In the genomic region with DNA sequence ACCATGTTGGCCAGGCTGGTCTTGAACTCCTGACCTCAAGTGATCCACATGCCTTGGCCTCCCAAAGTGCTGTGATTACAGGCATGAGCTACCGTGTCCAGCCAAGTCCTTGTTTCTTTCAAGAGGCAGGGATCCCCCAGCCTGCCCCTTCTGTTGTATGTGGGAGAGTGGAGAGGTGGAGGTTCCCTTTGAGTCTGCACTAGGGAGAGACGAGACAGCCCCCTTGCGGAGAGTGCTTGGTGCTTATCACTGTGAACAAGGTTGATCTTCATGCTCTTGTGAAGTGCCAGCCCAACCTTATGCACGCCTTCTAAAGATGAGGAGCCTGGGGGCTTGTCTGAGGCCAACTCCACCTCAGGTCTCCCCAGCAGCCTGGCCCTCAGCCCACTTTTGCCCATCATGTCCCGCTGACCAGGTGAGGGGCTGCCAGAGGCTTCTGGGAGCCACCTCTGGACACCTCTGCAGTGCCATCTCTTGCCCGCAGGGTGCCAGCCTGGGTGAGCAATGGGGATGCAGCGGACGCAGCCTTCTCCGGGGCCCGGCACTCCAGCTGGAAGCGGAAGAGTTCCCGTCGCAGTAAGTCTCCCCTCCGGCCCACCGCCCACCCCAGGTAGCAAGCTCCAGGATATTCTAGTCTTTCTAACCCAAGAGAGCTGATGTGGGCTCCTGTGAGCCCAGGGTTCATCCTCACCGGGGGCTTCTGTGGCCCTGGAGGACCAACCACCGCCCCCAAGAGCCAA, we compare ENCODE assay signal across 22 cellular contexts.
A peak's percentile ranks its signal among the peaks of the same experiment; 100 is the strongest.
DNase-seq lines count a peak whose midpoint lies in the region; ATAC-seq and TF ChIP-seq lines count a peak whose summit lies in the region.
"Had no signal": no experiment of that assay in that cellular context is flagged by ENCODE, and none has a peak within 500 bp of the region (broad histone marks: within the 10 kb centered on the region; RNA-seq: fewer than 3 reads in every experiment).

No MANE protein-coding gene starts in this region.

- no peaks in the 10 kb centered on the region for H3K79me2 ChIP-seq in GM23338 (replicated peaks; ENCODE audit: insufficient read depth)

- intact Hi-C loops in esophagus muscularis mucosa (cut with DNase I) = no loop called here
- intact Hi-C loops in transverse colon (cut with DNase I; ENCODE audit: low total_unique reads) = no loop called here

- no peaks in the 10 kb centered on the region for H3K27me3 ChIP-seq in GM23338 (ENCODE audit: insufficient read depth)
- H3K27me3 ChIP-seq in esophagus muscularis mucosa = no peaks in the 10 kb centered on the region
- no peaks in the 10 kb centered on the region for H3K27me3 ChIP-seq in transverse colon
- H3K27me3 ChIP-seq: MG63, ovary had no signal

- H3K4me3 ChIP-seq in GM23338 (no peak overlapping the region), esophagus muscularis mucosa (no peak overlapping the region), transverse colon (no peak overlapping the region)
- H3K4me3 ChIP-seq: MG63, ovary had no signal

- H2AFZ ChIP-seq in GM23338 = no peak overlapping the region

- peak; percentile 57 for DNase-seq in GM23338 (ENCODE audit: low spot score)
- peak; percentile 63 for DNase-seq in SK-MEL-5 (ENCODE audit: low read depth, low spot score)
- DNase-seq in esophagus muscularis mucosa (ENCODE audit: extremely low spot score) = no peak
- no peak for DNase-seq in transverse colon
- DNase-seq in middle frontal gyrus (ENCODE audit: extremely low spot score, low spot score) = no peak
- no peak for DNase-seq in islet precursor cell
- no peak for DNase-seq in NCI-H69 (lab: John Stamatoyannopoulos, UW)
- DNase-seq: activated CD4-positive, alpha-beta T cell treated with anti-CD3 and anti-CD28 coated beads for 1 hour; activated CD8-positive, alpha-beta T cell treated with anti-CD3 and anti-CD28 coated beads for 36 hours; activated effector memory CD4-positive, alpha-beta T cell treated with Interleukin-2 at 50 U/mL for 16 hours; effector CD4-positive, alpha-beta T cell; left colon; MG63; naive thymus-derived CD4-positive, alpha-beta T cell; NCI-H1436; NCI-H2107; NCI-H446 treated with DMSO at 0.1 percent for 48 hours; ovary; PC-3; retina; SHP77 treated with DMSO at 0.1 percent for 48 hours had no signal

- peak; percentile 26 to 67; a peak in 3 of 4 replicates for TF ChIP-seq CTCF in GM23338 (conservative IDR thresholded peaks at IDR 0.05; ENCODE audit: low read depth in 2 of 2)
- TF ChIP-seq CTCF in esophagus muscularis mucosa (IDR thresholded peaks at IDR 0.05) = no peak
- no peak for TF ChIP-seq CTCF in transverse colon (IDR thresholded peaks at IDR 0.05)

- no peaks in the 10 kb centered on the region; the same call in 1 of the 2 replicates for H4K20me1 ChIP-seq in GM23338 (replicated peaks; ENCODE audit: insufficient read depth)

- TF ChIP-seq EP300 in esophagus muscularis mucosa (IDR thresholded peaks at IDR 0.05) (no peak), transverse colon (IDR thresholded peaks at IDR 0.05; ENCODE audit: low read depth) (no peak)

- peaks cover 8% of the 10 kb centered on the region for H3F3A ChIP-seq in GM23338 (replicated peaks; ENCODE audit: low read depth)

- no peak overlapping the region for H3K4me2 ChIP-seq in GM23338

- no peak overlapping the region for H3K4me3 Mint-ChIP-seq in GM23338
- H3K4me3 Mint-ChIP-seq: activated CD8-positive, alpha-beta T cell treated with anti-CD3 and anti-CD28 coated beads for 36 hours; central memory CD8-positive, alpha-beta T cell; naive thymus-derived CD4-positive, alpha-beta T cell had no signal

- H3K27me3 Mint-ChIP-seq in GM23338 (ENCODE audit: insufficient read depth, low read depth, poor library complexity) = peaks cover 12% of the 10 kb centered on the region

- peak; percentile 66 for ATAC-seq in GM23338
- ATAC-seq: activated CD8-positive, alpha-beta T cell treated with anti-CD3 and anti-CD28 coated beads for 36 hours; left colon; naive thymus-derived CD4-positive, alpha-beta T cell; PC-3 had no signal

- peaks cover 10% of the 10 kb centered on the region; the same call in 2 of the 3 replicates for H3K36me3 Mint-ChIP-seq in GM23338 (ENCODE audit: low read depth)
- H3K36me3 Mint-ChIP-seq: naive thymus-derived CD4-positive, alpha-beta T cell had no signal

- H3K27ac Mint-ChIP-seq in GM23338 = no peak overlapping the region
- H3K27ac Mint-ChIP-seq: activated CD8-positive, alpha-beta T cell treated with anti-CD3 and anti-CD28 coated beads for 36 hours; naive thymus-derived CD4-positive, alpha-beta T cell had no signal

- H3K9me3 ChIP-seq in esophagus muscularis mucosa (no peaks in the 10 kb centered on the region), transverse colon (no peaks in the 10 kb centered on the region)
- H3K9me3 ChIP-seq: MG63, ovary had no signal

- in situ Hi-C loops in SK-MEL-5 (cut with HindIII; ENCODE audit: low pct_unique_long_range_greater_than_20kb, low sequenced_read_pairs) = no loop called here
- in situ Hi-C loops in transverse colon (cut with MboI; ENCODE audit: low pct_ligation_motif_present in 1 of 4, low pct_unique_long_range_greater_than_20kb in 1 of 4, low sequenced_read_pairs in 3 of 4) = loop anchor here in 1 of 4 donors (10.0 kb wide), 1 partner anchor 97 kb away; no protein-coding TSS in a partner anchor

- WGBS in esophagus muscularis mucosa = 91% methylated on average over 3 of the region's 17 CpGs
- 90% methylated on average over 17 of the region's 17 CpGs; no CpG with 5 or more reads in 1 of the 2 donors for WGBS in transverse colon (ENCODE audit: low coverage in 1 of 2), 2 donors

- TF ChIP-seq POLR2A in esophagus muscularis mucosa (IDR thresholded peaks at IDR 0.05; ENCODE audit: low read depth) (no peak), transverse colon (IDR thresholded peaks at IDR 0.05) (no peak)

- H3K9me3 Mint-ChIP-seq in GM23338 = no peaks in the 10 kb centered on the region
- H3K9me3 Mint-ChIP-seq: activated CD8-positive, alpha-beta T cell treated with anti-CD3 and anti-CD28 coated beads for 36 hours; central memory CD8-positive, alpha-beta T cell; naive thymus-derived CD4-positive, alpha-beta T cell had no signal

- no peaks in the 10 kb centered on the region; the same call in 1 of the 2 replicates for H3K4me1 ChIP-seq in GM23338 (ENCODE audit: insufficient read depth)
- H3K4me1 ChIP-seq in esophagus muscularis mucosa = peaks cover 31 to 88% (median 61%) of the 10 kb centered on the region in 4 donors
- H3K4me1 ChIP-seq in transverse colon = peaks cover 15 to 67% (median 52%) of the 10 kb centered on the region in 4 donors

- no peaks in the 10 kb centered on the region for H3K9me2 ChIP-seq in GM23338 (ENCODE audit: insufficient read depth)

- peak overlapping the region; percentile 55; the same call in 1 of the 2 replicates for H3K27ac ChIP-seq in GM23338 (ENCODE audit: low read depth)
- H3K27ac ChIP-seq in esophagus muscularis mucosa (replicated peaks in 1 of 4) = peak overlapping the region in 3 of 4 donors; percentile 53 to 82 (median 76)
- peak overlapping the region in 3 of 4 donors; percentile 45 to 74 (median 61) for H3K27ac ChIP-seq in transverse colon
- H3K27ac ChIP-seq: ovary had no signal

- H3K36me3 ChIP-seq in GM23338 (ENCODE audit: insufficient read depth) = peaks cover 3% of the 10 kb centered on the region; the same call in 1 of the 2 replicates
- H3K36me3 ChIP-seq in esophagus muscularis mucosa = peaks cover 0 to 27% (median 12%) of the 10 kb centered on the region in 4 donors
- H3K36me3 ChIP-seq in transverse colon = no peaks in the 10 kb centered on the region
- H3K36me3 ChIP-seq: ovary had no signal

- H3K4me1 Mint-ChIP-seq in GM23338 = peaks cover 16% of the 10 kb centered on the region; the same call in 2 of the 3 replicates
- H3K4me1 Mint-ChIP-seq: central memory CD8-positive, alpha-beta T cell had no signal

TF ChIP-seq in GM23338, 12 proteins besides CTCF, POLR2A, EP300 and RAD21 (continues in another document):
- TF ChIP-seq, protein P1, sequence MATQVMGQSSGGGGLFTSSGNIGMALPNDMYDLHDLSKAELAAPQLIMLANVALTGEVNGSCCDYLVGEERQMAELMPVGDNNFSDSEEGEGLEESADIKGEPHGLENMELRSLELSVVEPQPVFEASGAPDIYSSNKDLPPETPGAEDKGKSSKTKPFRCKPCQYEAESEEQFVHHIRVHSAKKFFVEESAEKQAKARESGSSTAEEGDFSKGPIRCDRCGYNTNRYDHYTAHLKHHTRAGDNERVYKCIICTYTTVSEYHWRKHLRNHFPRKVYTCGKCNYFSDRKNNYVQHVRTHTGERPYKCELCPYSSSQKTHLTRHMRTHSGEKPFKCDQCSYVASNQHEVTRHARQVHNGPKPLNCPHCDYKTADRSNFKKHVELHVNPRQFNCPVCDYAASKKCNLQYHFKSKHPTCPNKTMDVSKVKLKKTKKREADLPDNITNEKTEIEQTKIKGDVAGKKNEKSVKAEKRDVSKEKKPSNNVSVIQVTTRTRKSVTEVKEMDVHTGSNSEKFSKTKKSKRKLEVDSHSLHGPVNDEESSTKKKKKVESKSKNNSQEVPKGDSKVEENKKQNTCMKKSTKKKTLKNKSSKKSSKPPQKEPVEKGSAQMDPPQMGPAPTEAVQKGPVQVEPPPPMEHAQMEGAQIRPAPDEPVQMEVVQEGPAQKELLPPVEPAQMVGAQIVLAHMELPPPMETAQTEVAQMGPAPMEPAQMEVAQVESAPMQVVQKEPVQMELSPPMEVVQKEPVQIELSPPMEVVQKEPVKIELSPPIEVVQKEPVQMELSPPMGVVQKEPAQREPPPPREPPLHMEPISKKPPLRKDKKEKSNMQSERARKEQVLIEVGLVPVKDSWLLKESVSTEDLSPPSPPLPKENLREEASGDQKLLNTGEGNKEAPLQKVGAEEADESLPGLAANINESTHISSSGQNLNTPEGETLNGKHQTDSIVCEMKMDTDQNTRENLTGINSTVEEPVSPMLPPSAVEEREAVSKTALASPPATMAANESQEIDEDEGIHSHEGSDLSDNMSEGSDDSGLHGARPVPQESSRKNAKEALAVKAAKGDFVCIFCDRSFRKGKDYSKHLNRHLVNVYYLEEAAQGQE (IDR thresholded peaks at IDR 0.05; ENCODE audit: unreplicated experiment) = no peak

Comparison
In these comparisons a context has a peak if more than half of its experiments do, and no peak if none do; other contexts are left out.
1. DNase-seq: peak in GM23338 (single experiment) and SK-MEL-5 (single experiment); none in esophagus muscularis mucosa (single experiment), transverse colon (single experiment), middle frontal gyrus (single experiment), islet precursor cell (single experiment) and NCI-H69 (single experiment).
2. CTCF ChIP-seq: peak in GM23338 (2 of 2); none in esophagus muscularis mucosa (0 of 3) and transverse colon (0 of 5).
3. Peak in every context shown above with its lines, with median percentiles within 50 percentile points of each other: H3K27ac ChIP-seq.